In genomic region chr22:42978453-42979103, GRCh38 we compare ENCODE assay signal across 10 cellular contexts. TPM values are rescaled to one million over a fixed set of nuclear protein-coding genes. Genes with fewer than 3 reads are reported as not detected.
DNase-seq lines count a peak whose midpoint lies in the region; ATAC-seq, FAIRE-seq and TF ChIP-seq lines count a peak whose summit lies in the region.
"Had no signal": no experiment of that assay in that cellular context is flagged by ENCODE, and none has a peak within 500 bp of the region (broad histone marks: within the 10 kb centered on the region; RNA-seq: fewer than 3 reads in every experiment).

No MANE protein-coding gene starts in this region.

- H3K4me1 ChIP-seq in Peyer's patch, result peaks cover 0 to 22% (median 0%) of the 10 kb centered on the region in 4 donors

- H3K27ac ChIP-seq in skin epidermis, result peak overlapping the region in 15 of 21 experiments; percentile 1 to 69 (median 58)
- H3K27ac ChIP-seq in Peyer's patch, result peak overlapping the region in 2 of 4 donors; percentile 30 to 51

- TF ChIP-seq POLR2A in GM12891 (IDR thresholded peaks at IDR 0.05; ENCODE audit: low read depth, low read length) (no peak), erythroblast (IDR thresholded peaks at IDR 0.05; ENCODE audit: low read length) (no peak), Peyer's patch (IDR thresholded peaks at IDR 0.05) (no peak)

- no peak overlapping the region for H3K4me3 ChIP-seq in skin epidermis
- H3K4me3 ChIP-seq in Peyer's patch, result no peak overlapping the region

- H3K27me3 Mint-ChIP-seq in brain, result no peaks in the 10 kb centered on the region
- H3K27me3 Mint-ChIP-seq: activated naive CD8-positive, alpha-beta T cell treated with anti-CD3 and anti-CD28 coated beads, Interleukin-2, amount 10 ng/mL, durations not matched to agents 7 days and 5 days had no signal

- H3K27me3 ChIP-seq in Peyer's patch, result no peaks in the 10 kb centered on the region

- TF ChIP-seq CTCF in brain (conservative IDR thresholded peaks at IDR 0.05) (no peak), Peyer's patch (IDR thresholded peaks at IDR 0.05) (no peak)

- no peaks in the 10 kb centered on the region for H3K9me3 ChIP-seq in Peyer's patch

- peaks cover 40% of the 10 kb centered on the region for H3K4me1 Mint-ChIP-seq in brain

- FAIRE-seq in GM12891 (lab: Jason Lieb, UNC), result peak; percentile 69

- no peaks in the 10 kb centered on the region for H3K36me3 Mint-ChIP-seq in brain

- peak overlapping the region in 1 of 5 experiments; percentile 2 for H3K4me3 Mint-ChIP-seq in brain
- H3K4me3 Mint-ChIP-seq: activated naive CD8-positive, alpha-beta T cell treated with anti-CD3 and anti-CD28 coated beads, Interleukin-2, amount 10 ng/mL, durations not matched to agents 7 days and 5 days had no signal

- H3K9me3 Mint-ChIP-seq in brain, result peaks cover 0 to under 1% (median 0%) of the 10 kb centered on the region in 5 experiments
- H3K9me3 Mint-ChIP-seq: activated naive CD8-positive, alpha-beta T cell treated with anti-CD3 and anti-CD28 coated beads, Interleukin-2, amount 10 ng/mL, durations not matched to agents 7 days and 5 days had no signal

- H3K36me3 ChIP-seq in Peyer's patch, result no peaks in the 10 kb centered on the region

- peak overlapping the region in 4 of 5 experiments; percentile 1 to 67 (median 58) for H3K27ac Mint-ChIP-seq in brain
- H3K27ac Mint-ChIP-seq: activated naive CD8-positive, alpha-beta T cell treated with anti-CD3 and anti-CD28 coated beads, Interleukin-2, amount 10 ng/mL, durations not matched to agents 7 days and 5 days had no signal

- DNase-seq in GM12891 (ENCODE audit: insufficient read length, low spot score) (no peak), kidney glomerular epithelial cell (lab: John Stamatoyannopoulos, UW) (peak; percentile 37), erythroblast (lab: John Stamatoyannopoulos, UW) (no peak), Peyer's patch (no peak)
- DNase-seq in activated CD8-positive, alpha-beta memory T cell treated with anti-CD3 and anti-CD28 coated beads for 24 hours, result no peak
- DNase-seq: activated naive CD8-positive, alpha-beta T cell treated with anti-CD3 and anti-CD28 coated beads, Interleukin-2, amount 10 ng/mL, durations not matched to agents 7 days and 5 days; SHP77 had no signal

- no peak for ATAC-seq in HG03159 (IDR thresholded peaks at IDR 0.05; ENCODE audit: unreplicated experiment)

TF ChIP-seq in GM12891, 5 proteins besides CTCF, POLR2A, EP300 and RAD21:
- TF ChIP-seq SPI1 (IDR thresholded peaks at IDR 0.05; ENCODE audit: low read depth, low read length), result no peak
- no peak for TF ChIP-seq TAF1 (IDR thresholded peaks at IDR 0.05; ENCODE audit: low read depth, low read length)
- no peak for TF ChIP-seq PAX5 (IDR thresholded peaks at IDR 0.05; ENCODE audit: insufficient read depth, low read length, severe bottlenecking)
- TF ChIP-seq POU2F2 (IDR thresholded peaks at IDR 0.05; ENCODE audit: low read depth, low read length), result no peak

RNA-seq across cellular contexts. Expression of gene PACSIN2, which starts 36.4 kb away (rescaled TPM):
- polyA plus RNA-seq in GM12891 (2012; ENCODE audit: low read depth, missing spikeins), result 58.1 TPM
- 87.7 TPM for polyA plus RNA-seq in brain (ENCODE audit: insufficient read depth, low read depth, low replicate concordance)
- 100 to 1,000 TPM in 3 of 4 donors, 10 to 100 TPM in 1; 58.0 to 149 (median 110) TPM for total RNA-seq in Peyer's patch
